ENCODE assay signal across 1 cellular context in genomic region chr16:27756206-27756970, GRCh38.
A peak's percentile ranks its signal among the peaks of the same experiment; 100 is the strongest.
TF ChIP-seq lines count a peak whose summit lies in the region.

No MANE protein-coding gene starts in this region.

TF ChIP-seq in K562, 482 proteins besides CTCF, POLR2A, EP300 and RAD21 (continued from another document and continues in another):
- no peak for TF ChIP-seq SMARCC2 (IDR thresholded peaks at IDR 0.05; ENCODE audit: low read depth)
- TF ChIP-seq WHSC1 (IDR thresholded peaks at IDR 0.05; ENCODE audit: low read length): no peak
- no peak for TF ChIP-seq GTF2E2 (tag; IDR thresholded peaks at IDR 0.05)
- TF ChIP-seq ELK3 (CRISPR knock-in tag; IDR thresholded peaks at IDR 0.05): no peak
- no peak for TF ChIP-seq TFAM (CRISPR knock-in tag; conservative IDR thresholded peaks at IDR 0.05)
- TF ChIP-seq ZC3H4 (CRISPR knock-in tag; IDR thresholded peaks at IDR 0.05; ENCODE audit: borderline replicate concordance): no peak
- TF ChIP-seq, protein P1, sequence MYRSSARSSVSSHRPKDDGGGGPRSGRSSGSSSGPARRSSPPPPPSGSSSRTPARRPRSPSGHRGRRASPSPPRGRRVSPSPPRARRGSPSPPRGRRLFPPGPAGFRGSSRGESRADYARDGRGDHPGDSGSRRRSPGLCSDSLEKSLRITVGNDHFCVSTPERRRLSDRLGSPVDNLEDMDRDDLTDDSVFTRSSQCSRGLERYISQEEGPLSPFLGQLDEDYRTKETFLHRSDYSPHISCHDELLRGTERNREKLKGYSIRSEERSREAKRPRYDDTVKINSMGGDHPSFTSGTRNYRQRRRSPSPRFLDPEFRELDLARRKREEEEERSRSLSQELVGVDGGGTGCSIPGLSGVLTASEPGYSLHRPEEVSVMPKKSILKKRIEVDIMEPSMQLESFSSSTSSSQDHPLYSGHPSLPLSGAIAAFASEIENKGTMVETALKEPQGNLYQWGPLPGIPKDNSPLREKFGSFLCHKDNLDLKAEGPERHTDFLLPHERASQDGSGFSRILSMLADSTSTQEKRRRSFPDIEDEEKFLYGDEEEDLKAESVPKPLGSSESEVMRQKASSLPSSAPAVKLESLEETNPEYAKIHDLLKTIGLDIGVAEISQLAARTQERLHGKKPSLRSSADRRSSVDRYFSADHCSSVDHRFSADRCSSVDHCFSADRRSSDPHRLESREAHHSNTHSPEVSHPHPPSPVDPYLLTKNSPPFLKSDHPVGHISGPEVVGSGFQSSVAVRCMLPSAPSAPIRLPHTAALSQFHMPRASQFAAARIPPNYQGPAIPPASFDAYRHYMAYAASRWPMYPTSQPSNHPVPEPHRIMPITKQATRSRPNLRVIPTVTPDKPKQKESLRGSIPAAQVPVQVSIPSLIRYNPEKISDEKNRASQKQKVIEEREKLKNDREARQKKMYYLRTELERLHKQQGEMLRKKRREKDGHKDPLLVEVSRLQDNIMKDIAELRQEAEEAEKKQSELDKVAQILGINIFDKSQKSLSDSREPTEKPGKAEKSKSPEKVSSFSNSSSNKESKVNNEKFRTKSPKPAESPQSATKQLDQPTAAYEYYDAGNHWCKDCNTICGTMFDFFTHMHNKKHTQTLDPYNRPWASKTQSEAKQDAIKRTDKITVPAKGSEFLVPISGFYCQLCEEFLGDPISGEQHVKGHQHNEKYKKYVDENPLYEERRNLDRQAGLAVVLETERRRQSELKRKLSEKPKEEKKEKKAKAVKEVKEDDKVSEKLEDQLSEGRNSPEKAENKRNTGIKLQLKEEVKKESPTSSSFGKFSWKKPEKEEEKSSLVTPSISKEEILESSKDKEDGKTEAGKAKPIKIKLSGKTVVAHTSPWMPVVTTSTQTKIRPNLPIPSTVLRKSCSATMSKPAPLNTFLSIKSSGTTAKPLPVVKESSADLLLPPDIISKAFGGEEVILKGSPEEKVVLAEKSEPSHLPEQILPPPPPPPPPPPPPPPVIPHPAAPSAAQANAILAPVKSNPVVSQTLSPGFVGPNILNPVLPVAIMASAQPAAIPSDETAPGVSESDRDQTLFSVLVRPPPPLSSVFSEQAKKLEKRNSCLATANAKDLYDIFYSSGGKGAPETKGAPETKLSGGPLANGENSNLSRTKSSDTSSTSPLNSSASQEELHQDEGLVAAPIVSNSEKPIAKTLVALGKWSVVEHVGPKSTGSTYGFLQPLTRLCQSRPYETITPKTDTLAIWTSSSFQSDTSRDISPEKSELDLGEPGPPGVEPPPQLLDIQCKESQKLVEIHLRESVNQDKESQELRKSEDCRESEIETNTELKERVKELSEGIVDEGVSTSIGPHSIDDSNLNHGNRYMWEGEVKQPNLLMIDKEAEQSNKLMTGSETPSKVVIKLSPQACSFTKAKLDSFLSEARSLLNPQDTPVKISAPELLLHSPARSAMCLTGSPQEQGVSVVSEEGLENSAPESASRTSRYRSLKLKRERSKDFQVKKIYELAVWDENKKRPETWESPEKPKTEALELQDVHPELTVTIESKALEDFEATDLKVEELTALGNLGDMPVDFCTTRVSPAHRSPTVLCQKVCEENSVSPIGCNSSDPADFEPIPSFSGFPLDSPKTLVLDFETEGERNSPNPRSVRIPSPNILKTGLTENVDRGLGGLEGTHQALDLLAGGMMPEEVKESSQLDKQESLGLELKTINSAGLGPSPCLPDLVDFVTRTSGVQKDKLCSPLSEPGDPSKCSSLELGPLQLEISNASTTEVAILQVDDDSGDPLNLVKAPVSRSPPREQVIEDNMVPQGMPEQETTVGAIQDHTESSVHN (IDR thresholded peaks at IDR 0.05; ENCODE audit: borderline replicate concordance in 1 of 2, low read depth in 1 of 2): no peak
- TF ChIP-seq ZNF668 (CRISPR knock-in tag; IDR thresholded peaks at IDR 0.05): no peak
- TF ChIP-seq TAL1 (IDR thresholded peaks at IDR 0.05): peak; percentile 90
- peak; percentile 78; the same call in 1 of the 2 replicates for TF ChIP-seq NFATC3 (IDR thresholded peaks at IDR 0.05)
- no peak for TF ChIP-seq GTF2F1 (IDR thresholded peaks at IDR 0.05; ENCODE audit: low read depth, low read length)
- TF ChIP-seq BCLAF1 (IDR thresholded peaks at IDR 0.05; ENCODE audit: borderline replicate concordance in 1 of 2, control insufficient read depth in 1 of 2, low read depth in 2 of 2, low read length in 1 of 2): no peak
- TF ChIP-seq PTRF (tag; IDR thresholded peaks at IDR 0.05): no peak
- TF ChIP-seq SREBF1 (IDR thresholded peaks at IDR 0.05; ENCODE audit: borderline replicate concordance, low read depth, low read length): no peak
- TF ChIP-seq KLF16 (IDR thresholded peaks at IDR 0.05): peak; percentile 14; the same call in 1 of the 2 replicates
- TF ChIP-seq PATZ1 (CRISPR knock-in tag; IDR thresholded peaks at IDR 0.05; ENCODE audit: borderline replicate concordance): no peak
- TF ChIP-seq HSF4 (CRISPR knock-in tag; IDR thresholded peaks at IDR 0.05; ENCODE audit: borderline replicate concordance): no peak
- TF ChIP-seq KAT8 (IDR thresholded peaks at IDR 0.05; ENCODE audit: low read depth): no peak
- TF ChIP-seq PRDM10 (IDR thresholded peaks at IDR 0.05; ENCODE audit: partially characterized antibody): no peak
- TF ChIP-seq STAG1 (CRISPR knock-in tag; IDR thresholded peaks at IDR 0.05; ENCODE audit: borderline replicate concordance): no peak
- TF ChIP-seq NFRKB (IDR thresholded peaks at IDR 0.05; ENCODE audit: low read depth): no peak
- TF ChIP-seq ZNF121 (CRISPR knock-in tag; conservative IDR thresholded peaks at IDR 0.05): no peak
- TF ChIP-seq, protein P2, sequence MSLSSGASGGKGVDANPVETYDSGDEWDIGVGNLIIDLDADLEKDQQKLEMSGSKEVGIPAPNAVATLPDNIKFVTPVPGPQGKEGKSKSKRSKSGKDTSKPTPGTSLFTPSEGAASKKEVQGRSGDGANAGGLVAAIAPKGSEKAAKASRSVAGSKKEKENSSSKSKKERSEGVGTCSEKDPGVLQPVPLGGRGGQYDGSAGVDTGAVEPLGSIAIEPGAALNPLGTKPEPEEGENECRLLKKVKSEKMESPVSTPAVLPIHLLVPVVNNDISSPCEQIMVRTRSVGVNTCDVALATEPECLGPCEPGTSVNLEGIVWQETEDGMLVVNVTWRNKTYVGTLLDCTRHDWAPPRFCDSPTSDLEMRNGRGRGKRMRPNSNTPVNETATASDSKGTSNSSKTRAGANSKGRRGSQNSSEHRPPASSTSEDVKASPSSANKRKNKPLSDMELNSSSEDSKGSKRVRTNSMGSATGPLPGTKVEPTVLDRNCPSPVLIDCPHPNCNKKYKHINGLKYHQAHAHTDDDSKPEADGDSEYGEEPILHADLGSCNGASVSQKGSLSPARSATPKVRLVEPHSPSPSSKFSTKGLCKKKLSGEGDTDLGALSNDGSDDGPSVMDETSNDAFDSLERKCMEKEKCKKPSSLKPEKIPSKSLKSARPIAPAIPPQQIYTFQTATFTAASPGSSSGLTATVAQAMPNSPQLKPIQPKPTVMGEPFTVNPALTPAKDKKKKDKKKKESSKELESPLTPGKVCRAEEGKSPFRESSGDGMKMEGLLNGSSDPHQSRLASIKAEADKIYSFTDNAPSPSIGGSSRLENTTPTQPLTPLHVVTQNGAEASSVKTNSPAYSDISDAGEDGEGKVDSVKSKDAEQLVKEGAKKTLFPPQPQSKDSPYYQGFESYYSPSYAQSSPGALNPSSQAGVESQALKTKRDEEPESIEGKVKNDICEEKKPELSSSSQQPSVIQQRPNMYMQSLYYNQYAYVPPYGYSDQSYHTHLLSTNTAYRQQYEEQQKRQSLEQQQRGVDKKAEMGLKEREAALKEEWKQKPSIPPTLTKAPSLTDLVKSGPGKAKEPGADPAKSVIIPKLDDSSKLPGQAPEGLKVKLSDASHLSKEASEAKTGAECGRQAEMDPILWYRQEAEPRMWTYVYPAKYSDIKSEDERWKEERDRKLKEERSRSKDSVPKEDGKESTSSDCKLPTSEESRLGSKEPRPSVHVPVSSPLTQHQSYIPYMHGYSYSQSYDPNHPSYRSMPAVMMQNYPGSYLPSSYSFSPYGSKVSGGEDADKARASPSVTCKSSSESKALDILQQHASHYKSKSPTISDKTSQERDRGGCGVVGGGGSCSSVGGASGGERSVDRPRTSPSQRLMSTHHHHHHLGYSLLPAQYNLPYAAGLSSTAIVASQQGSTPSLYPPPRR (CRISPR knock-in tag; IDR thresholded peaks at IDR 0.05; ENCODE audit: borderline replicate concordance): no peak
- TF ChIP-seq ZBTB5 (IDR thresholded peaks at IDR 0.05): no peak
- no peak for TF ChIP-seq RBM34 (IDR thresholded peaks at IDR 0.05; ENCODE audit: borderline replicate concordance, insufficient read depth, low read length)
- TF ChIP-seq MED1 (CRISPR knock-in tag; IDR thresholded peaks at IDR 0.05; ENCODE audit: borderline replicate concordance): no peak
- no peak for TF ChIP-seq TBP (optimal IDR thresholded peaks at IDR 0.05; ENCODE audit: low read depth, low read length)
- TF ChIP-seq ZNF24 (IDR thresholded peaks at IDR 0.05): no peak
- TF ChIP-seq RB1 (IDR thresholded peaks at IDR 0.05; ENCODE audit: low read depth): no peak
- TF ChIP-seq NBN (IDR thresholded peaks at IDR 0.05; ENCODE audit: low read depth): no peak
- TF ChIP-seq ZNF764 (CRISPR knock-in tag; IDR thresholded peaks at IDR 0.05; ENCODE audit: low read depth): no peak
